ENCODE assay signal across 1 cellular context in the genomic region with DNA sequence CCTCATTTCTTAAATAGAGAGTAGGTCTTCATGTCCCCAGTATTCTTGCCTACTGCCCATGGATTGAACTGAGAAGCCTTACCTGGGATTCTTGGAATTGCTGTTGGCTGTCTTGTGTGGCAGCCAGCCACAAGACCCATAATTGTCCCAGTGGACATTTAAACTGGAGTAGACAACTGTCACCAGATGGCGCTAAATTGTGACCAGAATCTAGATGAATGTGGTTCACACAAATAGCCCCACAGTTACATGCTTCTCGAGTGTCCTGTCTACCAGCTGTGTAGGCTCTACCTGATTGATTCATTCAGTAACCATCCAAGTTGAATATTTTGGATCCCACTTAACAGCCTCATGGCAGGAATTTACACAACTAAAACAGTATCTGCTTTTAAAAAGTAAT.
TF ChIP-seq lines count a peak whose summit lies in the region.

No MANE protein-coding gene starts in this region.

TF ChIP-seq in HepG2, 621 proteins besides CTCF, POLR2A, EP300 and RAD21 (continued from another document and continues in another):
- TF ChIP-seq ZNF878 (CRISPR knock-in tag; IDR thresholded peaks at IDR 0.05) (no peak), KDM2A (CRISPR knock-in tag; IDR thresholded peaks at IDR 0.05; ENCODE audit: borderline replicate concordance, low read depth) (no peak), ELF4 (CRISPR knock-in tag; IDR thresholded peaks at IDR 0.05; ENCODE audit: borderline replicate concordance) (no peak), STAG1 (CRISPR knock-in tag; IDR thresholded peaks at IDR 0.05) (peak; percentile 68), SETDB1 (CRISPR knock-in tag; IDR thresholded peaks at IDR 0.05; ENCODE audit: borderline replicate concordance) (no peak), ZNF775 (CRISPR knock-in tag; IDR thresholded peaks at IDR 0.05; ENCODE audit: borderline replicate concordance) (no peak), ZNF350 (CRISPR knock-in tag; IDR thresholded peaks at IDR 0.05; ENCODE audit: borderline replicate concordance, low read depth) (no peak), SMC3 (IDR thresholded peaks at IDR 0.05; ENCODE audit: low read length) (peak; percentile 89), MEIS1 (CRISPR knock-in tag; IDR thresholded peaks at IDR 0.05; ENCODE audit: borderline replicate concordance) (no peak), FOXP1 (IDR thresholded peaks at IDR 0.05) (no peak), FOXP1 (CRISPR knock-in tag; IDR thresholded peaks at IDR 0.05) (0 out of 2 replicates have a peak, but pooled peaks have one; percentile 13), NFIB (CRISPR knock-in tag; IDR thresholded peaks at IDR 0.05; ENCODE audit: borderline replicate concordance) (no peak), ZNF382 (CRISPR knock-in tag; IDR thresholded peaks at IDR 0.05; ENCODE audit: borderline replicate concordance) (no peak), PHF21A (CRISPR knock-in tag; IDR thresholded peaks at IDR 0.05) (no peak; the same call in 1 of the 2 replicates), RXRB (CRISPR knock-in tag; IDR thresholded peaks at IDR 0.05; ENCODE audit: borderline replicate concordance) (peak; percentile 44; the same call in 1 of the 2 replicates), ZNF782 (CRISPR knock-in tag; IDR thresholded peaks at IDR 0.05; ENCODE audit: borderline replicate concordance) (no peak), SSRP1 (CRISPR knock-in tag; IDR thresholded peaks at IDR 0.05) (peak; percentile 82; the same call in 1 of the 2 replicates), ZNF792 (CRISPR knock-in tag; IDR thresholded peaks at IDR 0.05) (peak; percentile 67; the same call in 1 of the 2 replicates), ZFP1 (CRISPR knock-in tag; IDR thresholded peaks at IDR 0.05) (0 out of 2 replicates have a peak, but pooled peaks have one; percentile 39), MLLT10 (CRISPR knock-in tag; IDR thresholded peaks at IDR 0.05) (no peak), ARID2 (CRISPR knock-in tag; IDR thresholded peaks at IDR 0.05; ENCODE audit: borderline replicate concordance) (no peak), CCAR2 (optimal IDR thresholded peaks at IDR 0.05; ENCODE audit: low read depth, low read length) (no peak), ZNF234 (CRISPR knock-in tag; conservative IDR thresholded peaks at IDR 0.05) (no peak), SMAD3 (CRISPR knock-in tag; IDR thresholded peaks at IDR 0.05) (no peak), SOX6 (IDR thresholded peaks at IDR 0.05) (no peak), SOX6 (CRISPR knock-in tag; IDR thresholded peaks at IDR 0.05) (peak; percentile 76), MTA1 (CRISPR knock-in tag; IDR thresholded peaks at IDR 0.05; ENCODE audit: borderline replicate concordance) (no peak), MXD4 (CRISPR knock-in tag; IDR thresholded peaks at IDR 0.05) (no peak), ZFYVE20 (CRISPR knock-in tag; IDR thresholded peaks at IDR 0.05; ENCODE audit: borderline replicate concordance, low read depth) (no peak), ZNF556 (CRISPR knock-in tag; IDR thresholded peaks at IDR 0.05; ENCODE audit: borderline replicate concordance) (no peak), RARG (CRISPR knock-in tag; IDR thresholded peaks at IDR 0.05; ENCODE audit: low read depth) (no peak), ZNF614 (CRISPR knock-in tag; IDR thresholded peaks at IDR 0.05; ENCODE audit: borderline replicate concordance) (peak; percentile 68; the same call in 1 of the 2 replicates), FOSL2 (CRISPR knock-in tag; IDR thresholded peaks at IDR 0.05) (peak; percentile 49), SP1 (IDR thresholded peaks at IDR 0.05) (no peak), SP1 (CRISPR knock-in tag; IDR thresholded peaks at IDR 0.05) (0 out of 2 replicates have a peak, but pooled peaks have one; percentile 18), ZNF331 (CRISPR knock-in tag; IDR thresholded peaks at IDR 0.05) (peak; percentile 72; the same call in 1 of the 2 replicates), ZNF20 (CRISPR knock-in tag; IDR thresholded peaks at IDR 0.05) (no peak), KDM5B (CRISPR knock-in tag; IDR thresholded peaks at IDR 0.05; ENCODE audit: borderline replicate concordance) (no peak), ZNF589 (CRISPR knock-in tag; conservative IDR thresholded peaks at IDR 0.05) (no peak), ZNF33B (CRISPR knock-in tag; IDR thresholded peaks at IDR 0.05) (no peak), ZNF558 (CRISPR knock-in tag; IDR thresholded peaks at IDR 0.05; ENCODE audit: borderline replicate concordance) (no peak), ZNF703 (CRISPR knock-in tag; IDR thresholded peaks at IDR 0.05; ENCODE audit: borderline replicate concordance) (no peak), ZNF879 (CRISPR knock-in tag; IDR thresholded peaks at IDR 0.05) (no peak), TOE1 (CRISPR knock-in tag; IDR thresholded peaks at IDR 0.05) (no peak), FOXK2 (IDR thresholded peaks at IDR 0.05) (no peak), ZNF672 (CRISPR knock-in tag; IDR thresholded peaks at IDR 0.05) (no peak)
- TF ChIP-seq, protein P1, sequence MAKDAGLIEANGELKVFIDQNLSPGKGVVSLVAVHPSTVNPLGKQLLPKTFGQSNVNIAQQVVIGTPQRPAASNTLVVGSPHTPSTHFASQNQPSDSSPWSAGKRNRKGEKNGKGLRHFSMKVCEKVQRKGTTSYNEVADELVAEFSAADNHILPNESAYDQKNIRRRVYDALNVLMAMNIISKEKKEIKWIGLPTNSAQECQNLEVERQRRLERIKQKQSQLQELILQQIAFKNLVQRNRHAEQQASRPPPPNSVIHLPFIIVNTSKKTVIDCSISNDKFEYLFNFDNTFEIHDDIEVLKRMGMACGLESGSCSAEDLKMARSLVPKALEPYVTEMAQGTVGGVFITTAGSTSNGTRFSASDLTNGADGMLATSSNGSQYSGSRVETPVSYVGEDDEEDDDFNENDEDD (CRISPR knock-in tag; IDR thresholded peaks at IDR 0.05; ENCODE audit: borderline replicate concordance), result no peak
- TF ChIP-seq, protein P2, sequence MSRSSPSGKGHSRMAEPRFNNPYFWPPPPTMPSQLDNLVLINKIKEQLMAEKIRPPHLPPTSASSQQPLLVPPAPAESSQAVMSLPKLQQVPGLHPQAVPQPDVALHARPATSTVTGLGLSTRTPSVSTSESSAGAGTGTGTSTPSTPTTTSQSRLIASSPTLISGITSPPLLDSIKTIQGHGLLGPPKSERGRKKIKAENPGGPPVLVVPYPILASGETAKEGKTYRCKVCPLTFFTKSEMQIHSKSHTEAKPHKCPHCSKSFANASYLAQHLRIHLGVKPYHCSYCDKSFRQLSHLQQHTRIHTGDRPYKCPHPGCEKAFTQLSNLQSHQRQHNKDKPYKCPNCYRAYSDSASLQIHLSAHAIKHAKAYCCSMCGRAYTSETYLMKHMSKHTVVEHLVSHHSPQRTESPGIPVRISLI (CRISPR knock-in tag; IDR thresholded peaks at IDR 0.05; ENCODE audit: borderline replicate concordance), result no peak
- TF ChIP-seq, protein P3, sequence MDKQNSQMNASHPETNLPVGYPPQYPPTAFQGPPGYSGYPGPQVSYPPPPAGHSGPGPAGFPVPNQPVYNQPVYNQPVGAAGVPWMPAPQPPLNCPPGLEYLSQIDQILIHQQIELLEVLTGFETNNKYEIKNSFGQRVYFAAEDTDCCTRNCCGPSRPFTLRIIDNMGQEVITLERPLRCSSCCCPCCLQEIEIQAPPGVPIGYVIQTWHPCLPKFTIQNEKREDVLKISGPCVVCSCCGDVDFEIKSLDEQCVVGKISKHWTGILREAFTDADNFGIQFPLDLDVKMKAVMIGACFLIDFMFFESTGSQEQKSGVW (CRISPR knock-in tag; IDR thresholded peaks at IDR 0.05; ENCODE audit: borderline replicate concordance), result no peak
- TF ChIP-seq, protein P4, sequence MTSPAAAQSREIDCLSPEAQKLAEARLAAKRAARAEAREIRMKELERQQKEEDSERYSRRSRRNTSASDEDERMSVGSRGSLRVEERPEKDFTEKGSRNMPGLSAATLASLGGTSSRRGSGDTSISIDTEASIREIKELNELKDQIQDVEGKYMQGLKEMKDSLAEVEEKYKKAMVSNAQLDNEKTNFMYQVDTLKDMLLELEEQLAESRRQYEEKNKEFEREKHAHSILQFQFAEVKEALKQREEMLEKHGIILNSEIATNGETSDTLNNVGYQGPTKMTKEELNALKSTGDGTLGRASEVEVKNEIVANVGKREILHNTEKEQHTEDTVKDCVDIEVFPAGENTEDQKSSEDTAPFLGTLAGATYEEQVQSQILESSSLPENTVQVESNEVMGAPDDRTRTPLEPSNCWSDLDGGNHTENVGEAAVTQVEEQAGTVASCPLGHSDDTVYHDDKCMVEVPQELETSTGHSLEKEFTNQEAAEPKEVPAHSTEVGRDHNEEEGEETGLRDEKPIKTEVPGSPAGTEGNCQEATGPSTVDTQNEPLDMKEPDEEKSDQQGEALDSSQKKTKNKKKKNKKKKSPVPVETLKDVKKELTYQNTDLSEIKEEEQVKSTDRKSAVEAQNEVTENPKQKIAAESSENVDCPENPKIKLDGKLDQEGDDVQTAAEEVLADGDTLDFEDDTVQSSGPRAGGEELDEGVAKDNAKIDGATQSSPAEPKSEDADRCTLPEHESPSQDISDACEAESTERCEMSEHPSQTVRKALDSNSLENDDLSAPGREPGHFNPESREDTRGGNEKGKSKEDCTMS (CRISPR knock-in tag; conservative IDR thresholded peaks at IDR 0.05), result no peak
- TF ChIP-seq, protein P5, sequence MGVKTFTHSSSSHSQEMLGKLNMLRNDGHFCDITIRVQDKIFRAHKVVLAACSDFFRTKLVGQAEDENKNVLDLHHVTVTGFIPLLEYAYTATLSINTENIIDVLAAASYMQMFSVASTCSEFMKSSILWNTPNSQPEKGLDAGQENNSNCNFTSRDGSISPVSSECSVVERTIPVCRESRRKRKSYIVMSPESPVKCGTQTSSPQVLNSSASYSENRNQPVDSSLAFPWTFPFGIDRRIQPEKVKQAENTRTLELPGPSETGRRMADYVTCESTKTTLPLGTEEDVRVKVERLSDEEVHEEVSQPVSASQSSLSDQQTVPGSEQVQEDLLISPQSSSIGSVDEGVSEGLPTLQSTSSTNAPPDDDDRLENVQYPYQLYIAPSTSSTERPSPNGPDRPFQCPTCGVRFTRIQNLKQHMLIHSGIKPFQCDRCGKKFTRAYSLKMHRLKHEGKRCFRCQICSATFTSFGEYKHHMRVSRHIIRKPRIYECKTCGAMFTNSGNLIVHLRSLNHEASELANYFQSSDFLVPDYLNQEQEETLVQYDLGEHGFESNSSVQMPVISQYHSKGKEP (CRISPR knock-in tag; IDR thresholded peaks at IDR 0.05), result no peak
- TF ChIP-seq, protein P6, sequence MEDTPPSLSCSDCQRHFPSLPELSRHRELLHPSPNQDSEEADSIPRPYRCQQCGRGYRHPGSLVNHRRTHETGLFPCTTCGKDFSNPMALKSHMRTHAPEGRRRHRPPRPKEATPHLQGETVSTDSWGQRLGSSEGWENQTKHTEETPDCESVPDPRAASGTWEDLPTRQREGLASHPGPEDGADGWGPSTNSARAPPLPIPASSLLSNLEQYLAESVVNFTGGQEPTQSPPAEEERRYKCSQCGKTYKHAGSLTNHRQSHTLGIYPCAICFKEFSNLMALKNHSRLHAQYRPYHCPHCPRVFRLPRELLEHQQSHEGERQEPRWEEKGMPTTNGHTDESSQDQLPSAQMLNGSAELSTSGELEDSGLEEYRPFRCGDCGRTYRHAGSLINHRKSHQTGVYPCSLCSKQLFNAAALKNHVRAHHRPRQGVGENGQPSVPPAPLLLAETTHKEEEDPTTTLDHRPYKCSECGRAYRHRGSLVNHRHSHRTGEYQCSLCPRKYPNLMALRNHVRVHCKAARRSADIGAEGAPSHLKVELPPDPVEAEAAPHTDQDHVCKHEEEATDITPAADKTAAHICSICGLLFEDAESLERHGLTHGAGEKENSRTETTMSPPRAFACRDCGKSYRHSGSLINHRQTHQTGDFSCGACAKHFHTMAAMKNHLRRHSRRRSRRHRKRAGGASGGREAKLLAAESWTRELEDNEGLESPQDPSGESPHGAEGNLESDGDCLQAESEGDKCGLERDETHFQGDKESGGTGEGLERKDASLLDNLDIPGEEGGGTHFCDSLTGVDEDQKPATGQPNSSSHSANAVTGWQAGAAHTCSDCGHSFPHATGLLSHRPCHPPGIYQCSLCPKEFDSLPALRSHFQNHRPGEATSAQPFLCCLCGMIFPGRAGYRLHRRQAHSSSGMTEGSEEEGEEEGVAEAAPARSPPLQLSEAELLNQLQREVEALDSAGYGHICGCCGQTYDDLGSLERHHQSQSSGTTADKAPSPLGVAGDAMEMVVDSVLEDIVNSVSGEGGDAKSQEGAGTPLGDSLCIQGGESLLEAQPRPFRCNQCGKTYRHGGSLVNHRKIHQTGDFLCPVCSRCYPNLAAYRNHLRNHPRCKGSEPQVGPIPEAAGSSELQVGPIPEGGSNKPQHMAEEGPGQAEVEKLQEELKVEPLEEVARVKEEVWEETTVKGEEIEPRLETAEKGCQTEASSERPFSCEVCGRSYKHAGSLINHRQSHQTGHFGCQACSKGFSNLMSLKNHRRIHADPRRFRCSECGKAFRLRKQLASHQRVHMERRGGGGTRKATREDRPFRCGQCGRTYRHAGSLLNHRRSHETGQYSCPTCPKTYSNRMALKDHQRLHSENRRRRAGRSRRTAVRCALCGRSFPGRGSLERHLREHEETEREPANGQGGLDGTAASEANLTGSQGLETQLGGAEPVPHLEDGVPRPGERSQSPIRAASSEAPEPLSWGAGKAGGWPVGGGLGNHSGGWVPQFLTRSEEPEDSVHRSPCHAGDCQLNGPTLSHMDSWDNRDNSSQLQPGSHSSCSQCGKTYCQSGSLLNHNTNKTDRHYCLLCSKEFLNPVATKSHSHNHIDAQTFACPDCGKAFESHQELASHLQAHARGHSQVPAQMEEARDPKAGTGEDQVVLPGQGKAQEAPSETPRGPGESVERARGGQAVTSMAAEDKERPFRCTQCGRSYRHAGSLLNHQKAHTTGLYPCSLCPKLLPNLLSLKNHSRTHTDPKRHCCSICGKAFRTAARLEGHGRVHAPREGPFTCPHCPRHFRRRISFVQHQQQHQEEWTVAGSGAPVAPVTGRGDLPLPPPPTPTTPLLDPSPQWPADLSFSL (CRISPR knock-in tag; IDR thresholded peaks at IDR 0.05), result no peak; the same call in 1 of the 2 replicates
- TF ChIP-seq, protein P7, sequence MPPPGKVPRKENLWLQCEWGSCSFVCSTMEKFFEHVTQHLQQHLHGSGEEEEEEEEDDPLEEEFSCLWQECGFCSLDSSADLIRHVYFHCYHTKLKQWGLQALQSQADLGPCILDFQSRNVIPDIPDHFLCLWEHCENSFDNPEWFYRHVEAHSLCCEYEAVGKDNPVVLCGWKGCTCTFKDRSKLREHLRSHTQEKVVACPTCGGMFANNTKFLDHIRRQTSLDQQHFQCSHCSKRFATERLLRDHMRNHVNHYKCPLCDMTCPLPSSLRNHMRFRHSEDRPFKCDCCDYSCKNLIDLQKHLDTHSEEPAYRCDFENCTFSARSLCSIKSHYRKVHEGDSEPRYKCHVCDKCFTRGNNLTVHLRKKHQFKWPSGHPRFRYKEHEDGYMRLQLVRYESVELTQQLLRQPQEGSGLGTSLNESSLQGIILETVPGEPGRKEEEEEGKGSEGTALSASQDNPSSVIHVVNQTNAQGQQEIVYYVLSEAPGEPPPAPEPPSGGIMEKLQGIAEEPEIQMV (CRISPR knock-in tag; IDR thresholded peaks at IDR 0.05; ENCODE audit: low read depth), result no peak
